Comparison of ENCODE assay signal across 8 cellular contexts in the genomic region with DNA sequence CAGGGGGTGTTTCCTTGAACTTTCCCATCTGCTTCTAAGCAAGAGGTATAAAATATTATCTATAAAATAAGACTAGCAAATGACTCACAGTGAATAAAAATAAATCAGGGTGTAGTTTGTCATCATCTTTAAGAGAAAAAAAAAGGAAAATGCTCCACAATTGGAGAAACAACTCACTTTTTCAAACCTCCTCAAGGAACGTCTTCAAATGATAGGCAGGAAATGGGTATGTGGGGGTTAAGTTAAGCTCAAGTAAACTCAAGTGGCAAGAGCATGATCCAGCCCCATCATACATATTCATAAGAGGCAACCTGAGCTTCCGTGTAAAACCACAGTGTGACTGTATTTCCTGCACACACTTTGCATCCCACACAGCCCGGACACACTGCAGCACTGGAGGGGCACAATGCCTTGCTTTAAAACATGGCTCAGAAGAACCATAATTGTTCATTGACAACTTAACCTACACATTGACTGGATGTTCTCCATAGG. TPM values are rescaled to one million over a fixed set of nuclear protein-coding genes. Genes with fewer than 3 reads are reported as not detected.
DNase-seq lines count a peak whose midpoint lies in the region; ATAC-seq, FAIRE-seq and TF ChIP-seq lines count a peak whose summit lies in the region.

No MANE protein-coding gene starts in this region.

- H3K9me2 ChIP-seq in SU-DHL-6 (replicated peaks; ENCODE audit: insufficient read depth, low read length), result no peaks in the 10 kb centered on the region

- peaks cover 4% of the 10 kb centered on the region; the same call in 1 of the 2 replicates for H3K79me2 ChIP-seq in SU-DHL-6 (ENCODE audit: insufficient read depth, low read length)

- CTCF ChIA-PET in A549 (lab: Yijun Ruan, JAX), result no interaction called here

- no peaks in the 10 kb centered on the region for H3K36me3 ChIP-seq in SU-DHL-6 (ENCODE audit: low read length)
- no peaks in the 10 kb centered on the region for H3K36me3 ChIP-seq in adipocyte (ENCODE audit: control insufficient read depth, insufficient read depth, low read length, severe bottlenecking)

- no peak for TF ChIP-seq EP300 in A549 (IDR thresholded peaks at IDR 0.05)

- peak in 1 of 2 experiments; percentile 36 for DNase-seq in A549 (ENCODE audit: low read depth in 1 of 2, low spot score in 1 of 2)
- DNase-seq in adipocyte (ENCODE audit: low read depth), result peak; percentile 51
- DNase-seq in kidney glomerular epithelial cell (lab: John Stamatoyannopoulos, UW), result peak; percentile 90
- peak; percentile 25 to 71 (median 60) for DNase-seq in stimulated activated CD4-positive, alpha-beta T cell treated with anti-CD3 and anti-CD28 coated beads, TNF-alpha, amount 100 ng/mL, for 4 hours (ENCODE audit: low read depth in 3 of 3)
- no peak for DNase-seq in HT-29 (ENCODE audit: low spot score)

- TF ChIP-seq CTCF in A549 (IDR thresholded peaks at IDR 0.05) (no peak), SU-DHL-6 (IDR thresholded peaks at IDR 0.05; ENCODE audit: insufficient read depth, low read length, poor library complexity, severe bottlenecking) (no peak)

- H3K27me3 ChIP-seq in SU-DHL-6 (ENCODE audit: low read length), result no peaks in the 10 kb centered on the region
- no peaks in the 10 kb centered on the region for H3K27me3 ChIP-seq in adipocyte (replicated peaks; ENCODE audit: control insufficient read depth, insufficient read depth, low read length)

- POLR2A ChIA-PET in A549 (lab: Yijun Ruan, JAX), result interaction anchor here (0.8 to 2.3 kb wide), 3 partner anchors 23 to 184 kb away, joined by 3 to 8 read pairs (median 3); a partner anchor contains a TSS

- TF ChIP-seq POLR2A in A549 (IDR thresholded peaks at IDR 0.05; ENCODE audit: low read length) (no peak), GM18951 (IDR thresholded peaks at IDR 0.05; ENCODE audit: extremely low read depth, insufficient read depth, insufficient read length) (peak; percentile 53)

- H3K27ac ChIP-seq in A549 (peak overlapping the region; percentile 72 to 88), SU-DHL-6 (ENCODE audit: low read depth, low read length) (peak overlapping the region; percentile 64)

- no peak for FAIRE-seq in A549 (lab: Jason Lieb, UNC)

- H3F3A ChIP-seq in SU-DHL-6 (ENCODE audit: insufficient read depth), result 0 out of 2 replicates have a peak, but pooled peaks cover 6% of the 10 kb centered on the region

- H3K4me3 ChIP-seq in A549 (peak overlapping the region; percentile 46), SU-DHL-6 (ENCODE audit: insufficient read depth, low read length, poor library complexity, severe bottlenecking) (peak overlapping the region; percentile 87), adipocyte (ENCODE audit: low read length) (peak overlapping the region; percentile 81)

- TF ChIP-seq RAD21 in A549 (conservative IDR thresholded peaks at IDR 0.05 in 1 of 2, IDR thresholded peaks at IDR 0.05 in 1 of 2), result no peak

- in situ Hi-C loops in GM18951 (cut with MboI; ENCODE audit: low sequenced_read_pairs, unreplicated experiment), result no loop called here

- H4K20me1 ChIP-seq in SU-DHL-6 (ENCODE audit: low read depth, low read length), result no peaks in the 10 kb centered on the region

- H2AFZ ChIP-seq in SU-DHL-6 (ENCODE audit: low read depth, low read length, severe bottlenecking), result peak overlapping the region; percentile 85

- H3K4me2 ChIP-seq in A549, result peak overlapping the region; percentile 93
- H3K4me2 ChIP-seq in SU-DHL-6 (ENCODE audit: low read depth, low read length, poor library complexity, severe bottlenecking), result peak overlapping the region; percentile 76

- H3K9ac ChIP-seq in SU-DHL-6 (ENCODE audit: low read length), result peak overlapping the region; percentile 63
- peak overlapping the region; percentile 73 for H3K9ac ChIP-seq in adipocyte (ENCODE audit: low read length)

- ATAC-seq in A549 (peak in 1 of 2 experiments; percentile 55; a peak in 3 of 6 replicates), HG03139 (IDR thresholded peaks at IDR 0.05; ENCODE audit: unreplicated experiment) (peak; percentile 95)

- H3K9me3 ChIP-seq in A549 (no peaks in the 10 kb centered on the region), SU-DHL-6 (ENCODE audit: insufficient read depth, low read length) (no peaks in the 10 kb centered on the region), adipocyte (ENCODE audit: control insufficient read depth, low read length) (no peaks in the 10 kb centered on the region)

- H3K4me1 ChIP-seq in A549, result peaks cover 40% of the 10 kb centered on the region
- peaks cover 32% of the 10 kb centered on the region for H3K4me1 ChIP-seq in adipocyte (ENCODE audit: control insufficient read depth, insufficient read depth, low read length)

- 14% methylated on average over 3 of the region's 3 CpGs for WGBS in A549 (ENCODE audit: missing lambda C conversion rate)

TF ChIP-seq in A549, 52 proteins besides CTCF, POLR2A, EP300 and RAD21:
- TF ChIP-seq HOXB13 (CRISPR knock-in tag; IDR thresholded peaks at IDR 0.05; ENCODE audit: low read depth), result no peak
- no peak for TF ChIP-seq MYC (IDR thresholded peaks at IDR 0.05; ENCODE audit: borderline replicate concordance, low read length)

RNA-seq across cellular contexts. Expression of a gene that starts 58.5 kb away (rescaled TPM):
- polyA plus RNA-seq in A549 (2011; rRNA removed) (3.4 and 4.0 TPM in 2 replicates), A549 (2017; fragmentation: RNase III; extraction: RNeasy Plus Mini Kit Qiagen cat#74134 plus additional on column Dnase treatment) (1.3 to 1.5 TPM (median 1.4 TPM) in 3 replicates)
- polyA plus RNA-seq in A549 (2012; cell fraction: cytosol; rRNA removed), result 0.38 and 0.71 TPM in 2 replicates
- 0.70 and 1.00 TPM in 2 replicates for polyA plus RNA-seq in A549 (2012; cell fraction: nucleus; rRNA removed)
- 8.7 and 17.1 TPM in 2 replicates for polyA minus RNA-seq in A549 (2011; rRNA and poly(A)+ RNA removed)
- total RNA-seq in HT-29 (2014; rRNA removed; shearing (Covaris generic)), result 0.05 and 0.13 TPM in 2 replicates
